12 cellular contexts compared by ENCODE assay signal in genomic region chr4:154368060-154368459, GRCh38.
DNase-seq lines count a peak whose midpoint lies in the region; ATAC-seq, FAIRE-seq and TF ChIP-seq lines count a peak whose summit lies in the region.
"Had no signal": no experiment of that assay in that cellular context is flagged by ENCODE, and none has a peak within 500 bp of the region (broad histone marks: within the 10 kb centered on the region; RNA-seq: fewer than 3 reads in every experiment).

No MANE protein-coding gene starts in this region.

- no peak for TF ChIP-seq POLR2A in GM12891 (IDR thresholded peaks at IDR 0.05; ENCODE audit: low read depth, low read length)

- DNase-seq in GM12891 (ENCODE audit: insufficient read length, low spot score) (no peak), amygdala (lab: John Stamatoyannopoulos, UW) (no peak), KBM-7 (no peak), anterior cingulate cortex (lab: John Stamatoyannopoulos, UW) (no peak)
- no peak for DNase-seq in activated T-cell treated with anti-CD3 and anti-CD28 coated beads, Interleukin-2, amount 50 U/mL, for 48 hours
- DNase-seq: heart left ventricle, left ventricle myocardium superior, SIG-M5, WERI-Rb-1 had no signal

- FAIRE-seq in GM12891 (lab: Jason Lieb, UNC): no peak

- ATAC-seq in GM19395 (IDR thresholded peaks at IDR 0.05; ENCODE audit: unreplicated experiment) (peak; percentile 81), HG02763 (IDR thresholded peaks at IDR 0.05; ENCODE audit: unreplicated experiment) (peak; percentile 70), HG03565 (IDR thresholded peaks at IDR 0.05; ENCODE audit: unreplicated experiment) (peak; percentile 54)
- ATAC-seq: heart left ventricle, left ventricle myocardium superior had no signal

- in situ Hi-C loops in KBM-7 (cut with MboI; ENCODE audit: low pct_unique_long_range_greater_than_20kb, low sequenced_read_pairs): no loop called here

TF ChIP-seq in GM12891, 5 proteins besides CTCF, POLR2A, EP300 and RAD21:
- TF ChIP-seq POU2F2 (IDR thresholded peaks at IDR 0.05; ENCODE audit: low read depth, low read length): no peak
- TF ChIP-seq TAF1 (IDR thresholded peaks at IDR 0.05; ENCODE audit: low read depth, low read length): no peak
- TF ChIP-seq PAX5 (IDR thresholded peaks at IDR 0.05; ENCODE audit: insufficient read depth, low read length, severe bottlenecking): no peak
- peak; percentile 57 for TF ChIP-seq SPI1 (IDR thresholded peaks at IDR 0.05; ENCODE audit: low read depth, low read length)
- no peak for TF ChIP-seq POLR2AphosphoS5 (IDR thresholded peaks at IDR 0.05; ENCODE audit: low read depth, low read length)
TF ChIP-seq in GM12891: peak in this region for 1.
